Comparison of ENCODE assay signal across 8 cellular contexts in genomic region chr1:54714881-54715492, GRCh38. TPM values are rescaled to one million over a fixed set of nuclear protein-coding genes. Genes with fewer than 3 reads are reported as not detected.
DNase-seq lines count a peak whose midpoint lies in the region; ATAC-seq and TF ChIP-seq lines count a peak whose summit lies in the region.

No MANE protein-coding gene starts in this region.

- intact Hi-C loops in Caco-2 (cut with micrococcal nuclease; ENCODE audit: unreplicated experiment) = loop anchor here (5.0 kb wide), 1 partner anchor 47 kb away; the partner anchor contains the start of gene PARS2

- peak overlapping the region; percentile 83 for H3K4me2 ChIP-seq in trophoblast cell (ENCODE audit: low read length)

- H3K9me3 ChIP-seq in Caco-2 = no peaks in the 10 kb centered on the region
- no peaks in the 10 kb centered on the region for H3K9me3 ChIP-seq in trophoblast cell (ENCODE audit: insufficient read depth, low read depth, low read length)

- H3K27ac ChIP-seq in trophoblast cell (ENCODE audit: low read depth, low read length) = no peak overlapping the region

- POLR2A ChIA-PET in Caco-2 (lab: Charles Lee) = interaction anchor here (0.5 kb wide), 1 partner anchor 86 kb away, joined by 3 read pairs; no protein-coding TSS in a partner anchor

- peak overlapping the region; percentile 69 for H2AFZ ChIP-seq in trophoblast cell (ENCODE audit: insufficient read depth, low read length, poor library complexity)

- peak overlapping the region; percentile 75; the same call in 1 of the 2 replicates for H3K4me3 ChIP-seq in Caco-2 (ENCODE audit: low read depth, low read length)
- H3K4me3 ChIP-seq in fibroblast of villous mesenchyme (ENCODE audit: low read depth, low read length) = peak overlapping the region; percentile 92
- peak overlapping the region; percentile 91 for H3K4me3 ChIP-seq in trophoblast cell (ENCODE audit: low read depth, low read length)

- peak overlapping the region; percentile 9 for H3K14ac ChIP-seq in trophoblast cell (ENCODE audit: low read length)

- H3K9me3 Mint-ChIP-seq in Caco-2 (ENCODE audit: unreplicated experiment) = no peaks in the 10 kb centered on the region

- ATAC-seq in SK-N-SH treated with all-trans-retinoic acid at 6 μM for 48 hours = peak; percentile 4; the same call in 2 of the 3 replicates
- ATAC-seq in GM19397 (IDR thresholded peaks at IDR 0.05; ENCODE audit: unreplicated experiment) = no peak
- ATAC-seq in HG02763 (IDR thresholded peaks at IDR 0.05; ENCODE audit: unreplicated experiment) = no peak

- H4K91ac ChIP-seq in trophoblast cell (ENCODE audit: low read depth, low read length) = peak overlapping the region; percentile 36

- TF ChIP-seq CTCF in Caco-2 (IDR thresholded peaks at IDR 0.05; ENCODE audit: insufficient read depth in 1 of 2, low read depth in 1 of 2, low read length in 1 of 2, severe bottlenecking in 1 of 2, unreplicated experiment in 1 of 2) (no peak), fibroblast of villous mesenchyme (IDR thresholded peaks at IDR 0.05; ENCODE audit: insufficient read depth, low read depth, low read length) (no peak)

- peak overlapping the region; percentile 1 for H3K9ac ChIP-seq in trophoblast cell (ENCODE audit: low read length)

- H3K23ac ChIP-seq in trophoblast cell (ENCODE audit: low read length) = no peak overlapping the region

- peak overlapping the region; percentile 80 for H4K12ac ChIP-seq in trophoblast cell (ENCODE audit: low read depth, low read length)

- H3K27ac Mint-ChIP-seq in Caco-2 (ENCODE audit: unreplicated experiment) = peak overlapping the region; percentile 54

- peak overlapping the region; percentile 33 for H2AK5ac ChIP-seq in trophoblast cell (ENCODE audit: low read length)

- H2BK120ac ChIP-seq in trophoblast cell (ENCODE audit: insufficient read depth, low read length, poor library complexity) = peak overlapping the region; percentile 27

- CTCF ChIA-PET in Caco-2 (lab: Charles Lee) = interaction anchor here (0.7 kb wide), 1 partner anchor 86 kb away, joined by 3 read pairs; the partner anchor contains the start of gene TTC22

- H3K36me3 ChIP-seq in Caco-2 (ENCODE audit: control insufficient read depth, insufficient read depth, low read length) = no peaks in the 10 kb centered on the region
- peaks cover 3 to 8% of the 10 kb centered on the region in 2 experiments for H3K36me3 ChIP-seq in trophoblast cell (ENCODE audit: control insufficient read depth in 1 of 2, insufficient read depth in 2 of 2, low read length in 2 of 2)

- peak overlapping the region; percentile 87 for H4K8ac ChIP-seq in trophoblast cell (ENCODE audit: low read depth, low read length)

- H3K79me2 ChIP-seq in trophoblast cell (ENCODE audit: control insufficient read depth, insufficient read depth, low read length, poor library complexity) = peaks cover 3% of the 10 kb centered on the region

- H2BK5ac ChIP-seq in trophoblast cell (ENCODE audit: low read depth, low read length, poor library complexity) = no peak overlapping the region

- BruUV-seq in Caco-2 (replicated peaks; lab: Mats Ljungman, UMichigan) = no TSS peak

- H3K4me1 ChIP-seq in Caco-2 (no peaks in the 10 kb centered on the region), trophoblast cell (ENCODE audit: control insufficient read depth in 1 of 2, insufficient read depth in 2 of 2, low read length in 2 of 2) (peaks cover 4 to 5% of the 10 kb centered on the region in 2 experiments)

- peak overlapping the region; percentile 74 for H3K4me3 Mint-ChIP-seq in Caco-2 (ENCODE audit: unreplicated experiment)

- no peak overlapping the region for H3K18ac ChIP-seq in trophoblast cell (ENCODE audit: low read length)

- WGBS in trophoblast cell (ENCODE audit: extremely low coverage, insufficient coverage, insufficient read length) = no CpG with 5 or more reads among the region's 7 CpGs

- no peak overlapping the region for H3K4ac ChIP-seq in trophoblast cell (ENCODE audit: low read depth, low read length)

- no peak overlapping the region for H2BK12ac ChIP-seq in trophoblast cell (ENCODE audit: low read length)

- no peaks in the 10 kb centered on the region for H3K27me3 ChIP-seq in Caco-2 (replicated peaks; ENCODE audit: control insufficient read depth, insufficient read depth, low read length)
- H3K27me3 ChIP-seq in trophoblast cell (ENCODE audit: insufficient read depth, low read length) = no peaks in the 10 kb centered on the region

- DNase-seq in Caco-2 (no peak), fibroblast of villous mesenchyme (ENCODE audit: low read depth) (no peak), trophoblast cell (no peak), SKM-1 (lab: John Stamatoyannopoulos, UW; ENCODE audit: unreplicated experiment) (no peak), superior temporal gyrus (ENCODE audit: extremely low spot score) (no peak)

- peaks cover 15% of the 10 kb centered on the region for H3K36me3 Mint-ChIP-seq in Caco-2 (ENCODE audit: insufficient read depth, unreplicated experiment)

- peaks cover 8% of the 10 kb centered on the region for H3K79me1 ChIP-seq in trophoblast cell (ENCODE audit: low read length)

- H3K4me1 Mint-ChIP-seq in Caco-2 (ENCODE audit: low read depth, unreplicated experiment) = peaks cover 8% of the 10 kb centered on the region

- H3K27me3 Mint-ChIP-seq in Caco-2 (ENCODE audit: insufficient read depth, unreplicated experiment) = no peaks in the 10 kb centered on the region

TF ChIP-seq in SK-N-SH treated with all-trans-retinoic acid at 6 μM for 48 hours, 23 proteins besides CTCF, POLR2A, EP300 and RAD21 (continues in another document):
- TF ChIP-seq, protein P1, sequence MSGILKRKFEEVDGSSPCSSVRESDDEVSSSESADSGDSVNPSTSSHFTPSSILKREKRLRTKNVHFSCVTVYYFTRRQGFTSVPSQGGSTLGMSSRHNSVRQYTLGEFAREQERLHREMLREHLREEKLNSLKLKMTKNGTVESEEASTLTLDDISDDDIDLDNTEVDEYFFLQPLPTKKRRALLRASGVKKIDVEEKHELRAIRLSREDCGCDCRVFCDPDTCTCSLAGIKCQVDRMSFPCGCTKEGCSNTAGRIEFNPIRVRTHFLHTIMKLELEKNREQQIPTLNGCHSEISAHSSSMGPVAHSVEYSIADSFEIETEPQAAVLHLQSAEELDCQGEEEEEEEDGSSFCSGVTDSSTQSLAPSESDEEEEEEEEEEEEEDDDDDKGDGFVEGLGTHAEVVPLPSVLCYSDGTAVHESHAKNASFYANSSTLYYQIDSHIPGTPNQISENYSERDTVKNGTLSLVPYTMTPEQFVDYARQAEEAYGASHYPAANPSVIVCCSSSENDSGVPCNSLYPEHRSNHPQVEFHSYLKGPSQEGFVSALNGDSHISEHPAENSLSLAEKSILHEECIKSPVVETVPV (CRISPR knock-in tag; IDR thresholded peaks at IDR 0.05) = no peak
- no peak for TF ChIP-seq SNAI2 (CRISPR knock-in tag; IDR thresholded peaks at IDR 0.05)
- no peak for TF ChIP-seq GLIS3 (CRISPR knock-in tag; IDR thresholded peaks at IDR 0.05)
- TF ChIP-seq ZNF565 (CRISPR knock-in tag; conservative IDR thresholded peaks at IDR 0.05; ENCODE audit: low read depth) = no peak
- no peak for TF ChIP-seq TCF4 (CRISPR knock-in tag; IDR thresholded peaks at IDR 0.05; ENCODE audit: borderline replicate concordance)
- TF ChIP-seq CREB5 (CRISPR knock-in tag; IDR thresholded peaks at IDR 0.05; ENCODE audit: low read depth) = no peak
- TF ChIP-seq PPARA (CRISPR knock-in tag; IDR thresholded peaks at IDR 0.05; ENCODE audit: borderline replicate concordance) = no peak
- no peak for TF ChIP-seq ZC3H10 (CRISPR knock-in tag; IDR thresholded peaks at IDR 0.05)
- TF ChIP-seq ISL1 (CRISPR knock-in tag; IDR thresholded peaks at IDR 0.05) = no peak
- TF ChIP-seq ARNTL (CRISPR knock-in tag; IDR thresholded peaks at IDR 0.05; ENCODE audit: borderline replicate concordance, low read depth) = no peak
- TF ChIP-seq ZNF70 (CRISPR knock-in tag; IDR thresholded peaks at IDR 0.05) = no peak
- no peak for TF ChIP-seq POU6F1 (CRISPR knock-in tag; IDR thresholded peaks at IDR 0.05; ENCODE audit: borderline replicate concordance, low read depth)

RNA-seq across cellular contexts. Expression of gene TTC4, which starts 0.7 kb away (rescaled TPM):
- total RNA-seq in Caco-2 (2022) (14.0 and 14.8 TPM in 2 replicates), fibroblast of villous mesenchyme (19.3 and 22.9 TPM in 2 replicates)
- 14.7 and 16.5 TPM in 2 replicates for polyA plus RNA-seq in trophoblast cell (2013)

RNA-seq across cellular contexts. Expression of gene PARS2, which starts 49.3 kb away (rescaled TPM):
- 5.8 and 6.5 TPM in 2 replicates for total RNA-seq in Caco-2 (2022)
- total RNA-seq in fibroblast of villous mesenchyme = 4.5 and 5.6 TPM in 2 replicates
- 3.8 and 3.9 TPM in 2 replicates for polyA plus RNA-seq in trophoblast cell (2013)
